26 cellular contexts compared by ENCODE assay signal in the genomic region with DNA sequence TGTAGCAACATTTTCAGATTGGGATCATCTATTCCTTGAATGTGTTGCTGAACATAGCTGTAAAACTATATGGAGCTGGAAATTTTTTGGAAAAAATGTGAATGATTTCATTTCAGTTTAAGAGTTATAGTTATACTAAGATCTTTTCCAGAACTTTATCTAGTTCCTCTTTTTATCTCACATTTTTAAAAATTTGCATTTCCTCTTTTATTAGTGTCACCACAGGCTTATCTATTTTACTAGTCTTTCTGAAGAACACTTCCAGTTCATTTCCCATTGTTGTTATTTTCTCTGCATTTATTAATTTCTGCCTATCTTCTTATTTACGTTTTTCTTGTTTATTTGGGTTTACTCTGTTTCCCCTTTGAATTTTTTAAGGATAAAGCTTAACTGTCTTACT.
"Had no signal": no experiment of that assay in that cellular context is flagged by ENCODE, and none has a peak within 500 bp of the region (broad histone marks: within the 10 kb centered on the region; RNA-seq: fewer than 3 reads in every experiment).

No MANE protein-coding gene starts in this region.

- DNase-seq: activated CD4-positive, alpha-beta memory T cell treated with anti-CD3 and anti-CD28 coated beads, Interleukin-2, amount 10 ng/mL, durations not matched to agents 7 days and 5 days; activated CD4-positive, alpha-beta T cell treated with anti-CD3 and anti-CD28 coated beads, Interleukin-2, amount 10 ng/mL, durations not matched to agents 24 days and 14 days; activated effector memory CD4-positive, alpha-beta T cell treated with Interleukin-2 at 50 U/mL for 16 hours; activated naive CD4-positive, alpha-beta T cell treated with anti-CD3 and anti-CD28 coated beads, Interleukin-2, amount 10 ng/mL, durations not matched to agents 7 days and 5 days; activated naive CD8-positive, alpha-beta T cell treated with anti-CD3 and anti-CD28 coated beads, Interleukin-2, amount 50 U/mL, for 24 hours; activated T-cell treated with anti-CD3 and anti-CD28 coated beads, Interleukin-2, amount 50 U/mL, for 72 hours; cortex of kidney; endodermal cell; esophagus squamous epithelium; gastrocnemius medialis; heart left ventricle; islet precursor cell; left cardiac atrium; nephron progenitor cell; pancreas; psoas muscle; spleen; stimulated activated CD4-positive, alpha-beta T cell treated with anti-CD3 and anti-CD28 coated beads, Interleukin-4, amount 100 ng/mL, for 1 hour; stimulated activated naive CD4-positive, alpha-beta T cell had no signal

- H3K4me3 ChIP-seq: cardiac muscle cell, esophagus squamous epithelium, gastrocnemius medialis, heart left ventricle, pancreas, psoas muscle, right atrium auricular region, spleen, thoracic aorta, vagina had no signal

- H3K27ac ChIP-seq: cardiac muscle cell, esophagus squamous epithelium, gastrocnemius medialis, heart left ventricle, pancreas, psoas muscle, right atrium auricular region, spleen, thoracic aorta, vagina, VCaP had no signal

- H3K27me3 ChIP-seq: esophagus squamous epithelium, gastrocnemius medialis, pancreas, right atrium auricular region, vagina had no signal

- H3K4me3 Mint-ChIP-seq: activated CD4-positive, alpha-beta memory T cell treated with anti-CD3 and anti-CD28 coated beads, Interleukin-2, amount 10 ng/mL, durations not matched to agents 7 days and 5 days; activated CD4-positive, alpha-beta T cell treated with anti-CD3 and anti-CD28 coated beads, Interleukin-2, amount 10 ng/mL, durations not matched to agents 24 days and 14 days; activated naive CD4-positive, alpha-beta T cell treated with anti-CD3 and anti-CD28 coated beads, Interleukin-2, amount 10 ng/mL, durations not matched to agents 7 days and 5 days; activated naive CD8-positive, alpha-beta T cell treated with anti-CD3 and anti-CD28 coated beads, Interleukin-2, amount 50 U/mL, for 24 hours; activated T-cell treated with anti-CD3 and anti-CD28 coated beads, Interleukin-2, amount 50 U/mL, for 72 hours; endodermal cell; nephron progenitor cell; type B pancreatic cell had no signal

- ATAC-seq: activated CD4-positive, CD25-positive, alpha-beta regulatory T cell treated with anti-CD3 and anti-CD28 coated beads, Interleukin-2, amount 50 U/mL, for 24 hours; activated naive CD8-positive, alpha-beta T cell treated with anti-CD3 and anti-CD28 coated beads, Interleukin-2, amount 50 U/mL, for 24 hours; activated T-cell treated with anti-CD3 and anti-CD28 coated beads, Interleukin-2, amount 50 U/mL, for 72 hours; gastrocnemius medialis; heart left ventricle; left cardiac atrium; pancreas; psoas muscle had no signal

- H3K36me3 Mint-ChIP-seq: activated naive CD4-positive, alpha-beta T cell treated with anti-CD3 and anti-CD28 coated beads, Interleukin-2, amount 10 ng/mL, durations not matched to agents 7 days and 5 days; type B pancreatic cell had no signal

- H3K9me3 Mint-ChIP-seq: activated CD4-positive, alpha-beta memory T cell treated with anti-CD3 and anti-CD28 coated beads, Interleukin-2, amount 10 ng/mL, durations not matched to agents 7 days and 5 days; activated CD4-positive, alpha-beta T cell treated with anti-CD3 and anti-CD28 coated beads, Interleukin-2, amount 10 ng/mL, durations not matched to agents 24 days and 14 days; activated naive CD4-positive, alpha-beta T cell treated with anti-CD3 and anti-CD28 coated beads, Interleukin-2, amount 10 ng/mL, durations not matched to agents 7 days and 5 days; activated naive CD8-positive, alpha-beta T cell treated with anti-CD3 and anti-CD28 coated beads, Interleukin-2, amount 50 U/mL, for 24 hours; activated T-cell treated with anti-CD3 and anti-CD28 coated beads, Interleukin-2, amount 50 U/mL, for 72 hours; endodermal cell; nephron progenitor cell; type B pancreatic cell had no signal

- H3K4me1 Mint-ChIP-seq: activated CD4-positive, alpha-beta memory T cell treated with anti-CD3 and anti-CD28 coated beads, Interleukin-2, amount 10 ng/mL, durations not matched to agents 7 days and 5 days; activated CD4-positive, alpha-beta T cell treated with anti-CD3 and anti-CD28 coated beads, Interleukin-2, amount 10 ng/mL, durations not matched to agents 24 days and 14 days; activated naive CD4-positive, alpha-beta T cell treated with anti-CD3 and anti-CD28 coated beads, Interleukin-2, amount 10 ng/mL, durations not matched to agents 7 days and 5 days; activated naive CD8-positive, alpha-beta T cell treated with anti-CD3 and anti-CD28 coated beads, Interleukin-2, amount 50 U/mL, for 24 hours; endodermal cell had no signal

- H3K4me1 ChIP-seq: gastrocnemius medialis, heart left ventricle, pancreas, psoas muscle, right atrium auricular region, spleen, vagina had no signal

- H3K36me3 ChIP-seq: cardiac muscle cell, esophagus squamous epithelium, gastrocnemius medialis, heart left ventricle, pancreas, right atrium auricular region, spleen, thoracic aorta, vagina had no signal

- H3K9me3 ChIP-seq: esophagus squamous epithelium, gastrocnemius medialis, heart left ventricle, pancreas, psoas muscle, right atrium auricular region, spleen, thoracic aorta, vagina had no signal

- FAIRE-seq: pancreas had no signal

- H3K27ac Mint-ChIP-seq: activated CD4-positive, alpha-beta memory T cell treated with anti-CD3 and anti-CD28 coated beads, Interleukin-2, amount 10 ng/mL, durations not matched to agents 7 days and 5 days; activated CD4-positive, alpha-beta T cell treated with anti-CD3 and anti-CD28 coated beads, Interleukin-2, amount 10 ng/mL, durations not matched to agents 24 days and 14 days; activated naive CD4-positive, alpha-beta T cell treated with anti-CD3 and anti-CD28 coated beads, Interleukin-2, amount 10 ng/mL, durations not matched to agents 7 days and 5 days; activated naive CD8-positive, alpha-beta T cell treated with anti-CD3 and anti-CD28 coated beads, Interleukin-2, amount 50 U/mL, for 24 hours; activated T-cell treated with anti-CD3 and anti-CD28 coated beads, Interleukin-2, amount 50 U/mL, for 72 hours; endodermal cell; nephron progenitor cell; type B pancreatic cell had no signal
